Comparison of ENCODE assay signal across 9 cellular contexts in the genomic region with DNA sequence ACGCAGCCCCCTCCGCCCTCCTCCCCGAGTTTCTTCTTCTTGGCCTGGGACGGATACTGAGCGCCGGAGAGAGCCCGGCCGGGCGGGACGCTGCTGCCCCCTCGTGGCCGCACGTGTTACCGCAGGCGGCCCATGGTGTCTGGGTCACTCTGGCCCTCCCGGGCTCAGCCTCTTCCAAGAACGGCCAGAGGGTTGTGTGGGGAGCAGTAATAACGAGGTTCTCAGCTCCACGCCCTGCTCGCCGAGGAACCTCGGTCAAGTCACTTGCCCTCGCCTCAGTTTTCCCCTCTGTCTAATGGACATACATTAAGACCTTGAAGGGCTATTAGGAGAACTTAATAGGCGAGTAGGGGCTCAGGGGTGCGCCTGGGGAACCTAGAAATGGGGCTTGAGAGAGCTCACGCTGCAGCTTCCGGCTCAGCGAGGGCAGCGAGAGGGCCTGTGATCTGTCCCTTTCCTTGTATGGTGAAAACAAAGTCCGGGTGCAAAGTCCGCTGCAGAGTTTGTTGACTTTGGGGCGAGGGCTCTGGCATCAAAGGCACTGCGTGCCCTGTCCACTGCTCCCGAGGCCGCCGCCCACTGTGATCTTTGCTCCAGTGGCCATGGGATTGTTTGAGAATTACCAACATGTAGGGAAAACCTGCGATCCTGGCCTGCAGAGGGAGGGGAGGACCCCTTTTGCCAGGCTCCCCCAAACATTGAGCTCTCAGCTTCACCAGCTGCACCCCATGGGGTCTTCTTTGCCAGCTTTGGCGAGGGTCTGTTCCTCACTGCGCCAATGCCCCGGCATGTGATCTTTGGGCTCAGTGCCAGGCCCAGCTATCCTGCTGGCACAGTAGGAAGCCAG. TPM values are rescaled to one million over a fixed set of nuclear protein-coding genes. Genes with fewer than 3 reads are reported as not detected.
DNase-seq lines count a peak whose midpoint lies in the region; ATAC-seq and TF ChIP-seq lines count a peak whose summit lies in the region.
"Had no signal": no experiment of that assay in that cellular context is flagged by ENCODE, and none has a peak within 500 bp of the region (broad histone marks: within the 10 kb centered on the region; RNA-seq: fewer than 3 reads in every experiment).

No MANE protein-coding gene starts in this region.

- intact Hi-C loops in Caco-2 (cut with micrococcal nuclease; ENCODE audit: unreplicated experiment): loop anchor here (2.0 to 10.0 kb wide), 6 partner anchors 27 to 173 kb away; a partner anchor contains a TSS
- intact Hi-C loops in activated CD8-positive, alpha-beta T cell treated with anti-CD3 and anti-CD28 coated beads for 36 hours (cut with micrococcal nuclease): loop anchor here (1.0 kb wide), 1 partner anchor 41 kb away; no protein-coding TSS in a partner anchor

- DNase-seq in Caco-2 (peak; percentile 96 to 98), NCI-H774 (lab: John Stamatoyannopoulos, UW) (peak; percentile 39), mesenteric fat pad (ENCODE audit: low spot score) (peak; percentile 96)
- peak; percentile 79 for DNase-seq in activated CD8-positive, alpha-beta T cell treated with anti-CD3 and anti-CD28 coated beads for 36 hours
- peak; percentile 46 to 59 (median 49) for DNase-seq in effector memory CD4-positive, alpha-beta T cell
- peak; percentile 28 to 38 for DNase-seq in stimulated activated CD8-positive, alpha-beta memory T cell treated with anti-CD3 and anti-CD28 coated beads, Interleukin-15, amount 100 ng/mL, for 4 hours (ENCODE audit: low read depth in 2 of 2)

- H3K27me3 Mint-ChIP-seq in Caco-2 (ENCODE audit: insufficient read depth, unreplicated experiment): no peaks in the 10 kb centered on the region
- no peaks in the 10 kb centered on the region for H3K27me3 Mint-ChIP-seq in activated CD8-positive, alpha-beta T cell treated with anti-CD3 and anti-CD28 coated beads for 36 hours
- H3K27me3 Mint-ChIP-seq: activated naive CD4-positive, alpha-beta T cell treated with anti-CD3 and anti-CD28 coated beads, Interleukin-2, amount 50 U/mL, for 24 hours had no signal

- peak overlapping the region; percentile 26 for H3K4me3 ChIP-seq in Caco-2 (ENCODE audit: low read depth, low read length)
- no peak overlapping the region for H3K4me3 ChIP-seq in HEK293 (ENCODE audit: low read depth, low read length)
- no peak overlapping the region for H3K4me3 ChIP-seq in effector memory CD4-positive, alpha-beta T cell (ENCODE audit: insufficient read depth, low read depth, low read length, poor library complexity, severe bottlenecking)

- peaks cover 6% of the 10 kb centered on the region for H3K36me3 Mint-ChIP-seq in Caco-2 (ENCODE audit: insufficient read depth, unreplicated experiment)
- H3K36me3 Mint-ChIP-seq in activated CD8-positive, alpha-beta T cell treated with anti-CD3 and anti-CD28 coated beads for 36 hours (ENCODE audit: low read depth): no peaks in the 10 kb centered on the region
- H3K36me3 Mint-ChIP-seq: activated naive CD4-positive, alpha-beta T cell treated with anti-CD3 and anti-CD28 coated beads, Interleukin-2, amount 50 U/mL, for 24 hours had no signal

- BruUV-seq in Caco-2 (replicated peaks; lab: Mats Ljungman, UMichigan): no TSS peak

- H3K4me1 ChIP-seq in Caco-2: peaks cover 37% of the 10 kb centered on the region
- H3K4me1 ChIP-seq in HEK293 (ENCODE audit: control insufficient read depth, insufficient read depth, low read length): no peaks in the 10 kb centered on the region
- no peaks in the 10 kb centered on the region for H3K4me1 ChIP-seq in effector memory CD4-positive, alpha-beta T cell (ENCODE audit: control insufficient read depth, insufficient read depth, low read length, poor library complexity, severe bottlenecking)

- peak; percentile 100 for TF ChIP-seq CTCF in Caco-2 (IDR thresholded peaks at IDR 0.05; ENCODE audit: insufficient read depth in 1 of 2, low read depth in 1 of 2, low read length in 1 of 2, severe bottlenecking in 1 of 2, unreplicated experiment in 1 of 2)
- peak; percentile 79 for TF ChIP-seq CTCF in HEK293 (tag by site-specific recombination; IDR thresholded peaks at IDR 0.05)
- TF ChIP-seq CTCF in activated CD8-positive, alpha-beta T cell treated with anti-CD3 and anti-CD28 coated beads for 36 hours (IDR thresholded peaks at IDR 0.05): peak; percentile 94

- CTCF ChIA-PET in Caco-2 (lab: Charles Lee): interaction anchor here (0.6 to 4.4 kb wide), 29 partner anchors 9 to 1084 kb away, joined by 3 to 100 read pairs (median 5); a partner anchor contains a TSS
- CTCF ChIA-PET in HEK293 (lab: Yijun Ruan, JAX): interaction anchor here (0.5 to 6.5 kb wide), 26 partner anchors 9 to 1493 kb away, joined by 3 to 122 read pairs (median 4); a partner anchor contains a TSS
- CTCF ChIA-PET in activated CD8-positive, alpha-beta T cell treated with anti-CD3 and anti-CD28 coated beads for 36 hours (lab: Charles Lee): interaction anchor here (0.6 to 6.5 kb wide), 22 partner anchors 10 to 539 kb away, joined by 3 to 224 read pairs (median 4); a partner anchor contains a TSS

- POLR2A ChIA-PET in Caco-2 (lab: Charles Lee) (interaction anchor here (0.5 to 4.0 kb wide), 11 partner anchors 8 to 133 kb away, joined by 3 to 43 read pairs (median 5); a partner anchor contains a TSS), HEK293 (lab: Yijun Ruan, JAX) (interaction anchor here (0.5 to 2.3 kb wide), 4 partner anchors 26 to 54 kb away, joined by 3 to 12 read pairs (median 4); a partner anchor contains a TSS)
- POLR2A ChIA-PET in activated CD8-positive, alpha-beta T cell treated with anti-CD3 and anti-CD28 coated beads for 36 hours (lab: Charles Lee): interaction anchor here (0.8 to 2.1 kb wide), 5 partner anchors 15 to 166 kb away, joined by 3 to 5 read pairs (median 3); a partner anchor contains a TSS

- H3K27ac Mint-ChIP-seq in Caco-2 (ENCODE audit: unreplicated experiment): peak overlapping the region; percentile 89
- no peak overlapping the region for H3K27ac Mint-ChIP-seq in activated CD8-positive, alpha-beta T cell treated with anti-CD3 and anti-CD28 coated beads for 36 hours
- H3K27ac Mint-ChIP-seq: activated naive CD4-positive, alpha-beta T cell treated with anti-CD3 and anti-CD28 coated beads, Interleukin-2, amount 50 U/mL, for 24 hours had no signal

- ATAC-seq in activated CD8-positive, alpha-beta T cell treated with anti-CD3 and anti-CD28 coated beads for 36 hours: peak; percentile 99
- no peak for ATAC-seq in HG02610 (IDR thresholded peaks at IDR 0.05; ENCODE audit: unreplicated experiment)

- no peak overlapping the region for H3K27ac ChIP-seq in HEK293 (ENCODE audit: extremely low read depth, low read depth, low read length)
- H3K27ac ChIP-seq in effector memory CD4-positive, alpha-beta T cell (ENCODE audit: insufficient read depth, low read length, poor library complexity, severe bottlenecking): no peak overlapping the region

- no peaks in the 10 kb centered on the region for H3K27me3 ChIP-seq in Caco-2 (replicated peaks; ENCODE audit: control insufficient read depth, insufficient read depth, low read length)
- H3K27me3 ChIP-seq in effector memory CD4-positive, alpha-beta T cell (replicated peaks; ENCODE audit: control insufficient read depth, insufficient read depth, low read length, poor library complexity, severe bottlenecking): no peaks in the 10 kb centered on the region

- H3K9me3 Mint-ChIP-seq in Caco-2 (ENCODE audit: unreplicated experiment): no peaks in the 10 kb centered on the region
- H3K9me3 Mint-ChIP-seq in activated CD8-positive, alpha-beta T cell treated with anti-CD3 and anti-CD28 coated beads for 36 hours: no peaks in the 10 kb centered on the region
- H3K9me3 Mint-ChIP-seq: activated naive CD4-positive, alpha-beta T cell treated with anti-CD3 and anti-CD28 coated beads, Interleukin-2, amount 50 U/mL, for 24 hours had no signal

- H3K9me3 ChIP-seq in Caco-2 (no peaks in the 10 kb centered on the region), HEK293 (ENCODE audit: control insufficient read depth, insufficient read depth, low read depth, low read length) (no peaks in the 10 kb centered on the region)
- no peaks in the 10 kb centered on the region for H3K9me3 ChIP-seq in effector memory CD4-positive, alpha-beta T cell (ENCODE audit: control insufficient read depth, low read length)

- no peaks in the 10 kb centered on the region for H3K36me3 ChIP-seq in Caco-2 (ENCODE audit: control insufficient read depth, insufficient read depth, low read length)
- H3K36me3 ChIP-seq in HEK293 (ENCODE audit: control insufficient read depth in 2 of 2, insufficient read depth in 1 of 2, low read length in 2 of 2): no peaks in the 10 kb centered on the region
- H3K36me3 ChIP-seq in effector memory CD4-positive, alpha-beta T cell (ENCODE audit: control insufficient read depth, insufficient read depth, low read length): no peaks in the 10 kb centered on the region

- peaks cover 27% of the 10 kb centered on the region for H3K4me1 Mint-ChIP-seq in Caco-2 (ENCODE audit: low read depth, unreplicated experiment)
- no peaks in the 10 kb centered on the region for H3K4me1 Mint-ChIP-seq in activated CD8-positive, alpha-beta T cell treated with anti-CD3 and anti-CD28 coated beads for 36 hours (ENCODE audit: low read depth)
- H3K4me1 Mint-ChIP-seq: activated naive CD4-positive, alpha-beta T cell treated with anti-CD3 and anti-CD28 coated beads, Interleukin-2, amount 50 U/mL, for 24 hours had no signal

- peak overlapping the region; percentile 73 for H3K4me3 Mint-ChIP-seq in Caco-2 (ENCODE audit: unreplicated experiment)
- H3K4me3 Mint-ChIP-seq in activated CD8-positive, alpha-beta T cell treated with anti-CD3 and anti-CD28 coated beads for 36 hours: no peak overlapping the region
- H3K4me3 Mint-ChIP-seq: activated naive CD4-positive, alpha-beta T cell treated with anti-CD3 and anti-CD28 coated beads, Interleukin-2, amount 50 U/mL, for 24 hours had no signal

TF ChIP-seq in HEK293, 187 proteins besides CTCF, POLR2A, EP300 and RAD21 (continues in another document):
- 0 out of 2 replicates have a peak, but pooled peaks have one; percentile 14 for TF ChIP-seq GLIS1 (tag by site-specific recombination; IDR thresholded peaks at IDR 0.05)
- TF ChIP-seq, protein P1, sequence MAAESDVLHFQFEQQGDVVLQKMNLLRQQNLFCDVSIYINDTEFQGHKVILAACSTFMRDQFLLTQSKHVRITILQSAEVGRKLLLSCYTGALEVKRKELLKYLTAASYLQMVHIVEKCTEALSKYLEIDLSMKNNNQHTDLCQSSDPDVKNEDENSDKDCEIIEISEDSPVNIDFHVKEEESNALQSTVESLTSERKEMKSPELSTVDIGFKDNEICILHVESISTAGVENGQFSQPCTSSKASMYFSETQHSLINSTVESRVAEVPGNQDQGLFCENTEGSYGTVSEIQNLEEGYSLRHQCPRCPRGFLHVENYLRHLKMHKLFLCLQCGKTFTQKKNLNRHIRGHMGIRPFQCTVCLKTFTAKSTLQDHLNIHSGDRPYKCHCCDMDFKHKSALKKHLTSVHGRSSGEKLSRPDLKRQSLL (tag by site-specific recombination; IDR thresholded peaks at IDR 0.05): no peak
- peak; percentile 54 for TF ChIP-seq ZNF654 (tag by site-specific recombination; IDR thresholded peaks at IDR 0.05; ENCODE audit: low read depth)

RNA-seq across cellular contexts. Expression of a gene that starts 14.4 kb away (rescaled TPM):
- 94.3 TPM in 2 replicates for total RNA-seq in Caco-2 (2022)
- total RNA-seq in activated CD8-positive, alpha-beta T cell treated with anti-CD3 and anti-CD28 coated beads for 36 hours: 10 to 100 TPM; 10.5 to 15.3 TPM
- 59.9 TPM for total RNA-seq in mesenteric fat pad

RNA-seq across cellular contexts. Expression of a gene that starts 26.3 kb away (rescaled TPM):
- total RNA-seq in Caco-2 (2022) (79.8 and 83.2 TPM in 2 replicates), mesenteric fat pad (50.9 TPM)
- total RNA-seq in activated CD8-positive, alpha-beta T cell treated with anti-CD3 and anti-CD28 coated beads for 36 hours: 10 to 100 TPM; 38.0 to 40.7 TPM

Comparison
In these comparisons a context has a peak if more than half of its experiments do, and no peak if none do; other contexts are left out.
1. DNase-seq: peak in every context shown above with its lines; median percentile 97 in Caco-2; 96 in mesenteric fat pad; 79 in activated CD8-positive, alpha-beta T cell treated with anti-CD3 and anti-CD28 coated beads for 36 hours; 49 in effector memory CD4-positive, alpha-beta T cell; 39 in NCI-H774; 33 in stimulated activated CD8-positive, alpha-beta memory T cell treated with anti-CD3 and anti-CD28 coated beads, Interleukin-15, amount 100 ng/mL, for 4 hours.